In the genomic region with DNA sequence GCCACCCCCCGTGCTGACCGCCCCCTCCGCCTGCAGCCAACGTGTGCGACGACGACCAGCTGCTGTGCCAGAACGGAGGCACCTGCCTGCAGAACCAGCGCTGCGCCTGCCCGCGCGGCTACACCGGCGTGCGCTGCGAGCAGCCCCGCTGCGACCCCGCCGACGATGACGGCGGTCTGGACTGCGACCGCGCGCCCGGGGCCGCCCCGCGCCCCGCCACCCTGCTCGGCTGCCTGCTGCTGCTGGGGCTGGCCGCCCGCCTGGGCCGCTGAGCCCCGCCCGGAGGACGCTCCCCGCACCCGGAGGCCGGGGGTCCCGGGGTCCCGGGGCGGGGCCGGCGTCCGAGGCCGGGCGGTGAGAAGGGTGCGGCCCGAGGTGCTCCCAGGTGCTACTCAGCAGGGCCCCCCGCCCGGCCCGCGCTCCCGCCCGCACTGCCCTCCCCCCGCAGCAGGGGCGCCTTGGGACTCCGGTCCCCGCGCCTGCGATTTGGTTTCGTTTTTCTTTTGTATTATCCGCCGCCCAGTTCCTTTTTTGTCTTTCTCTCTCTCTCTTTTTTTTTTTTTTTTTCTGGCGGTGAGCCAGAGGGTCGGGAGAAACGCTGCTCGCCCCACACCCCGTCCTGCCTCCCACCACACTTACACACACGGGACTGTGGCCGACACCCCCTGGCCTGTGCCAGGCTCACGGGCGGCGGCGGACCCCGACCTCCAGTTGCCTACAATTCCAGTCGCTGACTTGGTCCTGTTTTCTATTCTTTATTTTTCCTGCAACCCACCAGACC, we compare ENCODE assay signal across 8 cellular contexts.
DNase-seq lines count a peak whose midpoint lies in the region; ATAC-seq and TF ChIP-seq lines count a peak whose summit lies in the region.

No MANE protein-coding gene starts in this region.

- H3K27me3 ChIP-seq in ACC112 (ENCODE audit: insufficient read depth, low read length) (peaks cover 10% of the 10 kb centered on the region), ascending aorta (no peaks in the 10 kb centered on the region), kidney epithelial cell (ENCODE audit: control insufficient read depth, insufficient read depth, low read length) (peaks cover 25% of the 10 kb centered on the region)

- ATAC-seq in GM19035 (IDR thresholded peaks at IDR 0.05; ENCODE audit: unreplicated experiment) (peak; percentile 6), HG02970 (IDR thresholded peaks at IDR 0.05; ENCODE audit: low FRiP score, unreplicated experiment) (no peak)

- H2AFZ ChIP-seq in ACC112 (ENCODE audit: low read length, unreplicated experiment): peak overlapping the region; percentile 84

- H3K4me3 ChIP-seq in ACC112 (ENCODE audit: low read depth, low read length): peak overlapping the region; percentile 80
- peak overlapping the region; percentile 82 to 83 for H3K4me3 ChIP-seq in ascending aorta
- H3K4me3 ChIP-seq in kidney epithelial cell (ENCODE audit: low read depth, low read length): peak overlapping the region; percentile 44

- H3K9me3 ChIP-seq in ascending aorta: no peaks in the 10 kb centered on the region

- TF ChIP-seq CTCF in ascending aorta (IDR thresholded peaks at IDR 0.05) (no peak), kidney epithelial cell (IDR thresholded peaks at IDR 0.05; ENCODE audit: insufficient read depth, low read length, poor library complexity, severe bottlenecking) (no peak)

- no peaks in the 10 kb centered on the region for H3K79me2 ChIP-seq in ACC112 (ENCODE audit: control insufficient read depth, insufficient read depth, low read length, unreplicated experiment)

- DNase-seq in OCI-M1 (lab: John Stamatoyannopoulos, UW) (peak; percentile 85), ascending aorta (ENCODE audit: low spot score in 2 of 2) (peak in 1 of 2 donors; percentile 60), kidney epithelial cell (ENCODE audit: low read depth) (no peak), kidney tubule cell (ENCODE audit: low spot score) (no peak)
- DNase-seq in stimulated activated CD4-positive, alpha-beta T cell treated with anti-CD3 and anti-CD28 coated beads, TNF-alpha, amount 100 ng/mL, for 4 hours (ENCODE audit: low read depth in 3 of 3): peak in 2 of 3 experiments; percentile 22 to 41

- no peaks in the 10 kb centered on the region for H3K36me3 ChIP-seq in ACC112 (ENCODE audit: insufficient read depth, low read length)
- H3K36me3 ChIP-seq in ascending aorta: no peaks in the 10 kb centered on the region
- no peaks in the 10 kb centered on the region for H3K36me3 ChIP-seq in kidney epithelial cell (ENCODE audit: control insufficient read depth, insufficient read depth, low read length)

- peaks cover 22% of the 10 kb centered on the region for H3K4me1 ChIP-seq in ACC112 (ENCODE audit: control insufficient read depth, insufficient read depth, low read length, unreplicated experiment)
- H3K4me1 ChIP-seq in ascending aorta: peaks cover 5 to 10% of the 10 kb centered on the region in 2 donors

- intact Hi-C loops in ascending aorta (cut with DNase I): loop anchor here (5.0 kb wide), 2 partner anchors 75 to 165 kb away; a partner anchor contains a TSS

- H3K27ac ChIP-seq in ACC112 (ENCODE audit: low read depth, low read length): no peak overlapping the region
- H3K27ac ChIP-seq in ascending aorta: no peak overlapping the region

Comparison
In these comparisons a context has a peak if more than half of its experiments do, and no peak if none do; other contexts are left out.
1. DNase-seq: peak in OCI-M1 (single experiment) and stimulated activated CD4-positive, alpha-beta T cell treated with anti-CD3 and anti-CD28 coated beads, TNF-alpha, amount 100 ng/mL, for 4 hours (2 of 3); none in kidney epithelial cell (single experiment) and kidney tubule cell (single experiment).
2. Peak in every context shown above with its lines, with median percentiles within 50 percentile points of each other: H3K4me3 ChIP-seq.